Comparison of ENCODE assay signal across 19 cellular contexts in the genomic region with DNA sequence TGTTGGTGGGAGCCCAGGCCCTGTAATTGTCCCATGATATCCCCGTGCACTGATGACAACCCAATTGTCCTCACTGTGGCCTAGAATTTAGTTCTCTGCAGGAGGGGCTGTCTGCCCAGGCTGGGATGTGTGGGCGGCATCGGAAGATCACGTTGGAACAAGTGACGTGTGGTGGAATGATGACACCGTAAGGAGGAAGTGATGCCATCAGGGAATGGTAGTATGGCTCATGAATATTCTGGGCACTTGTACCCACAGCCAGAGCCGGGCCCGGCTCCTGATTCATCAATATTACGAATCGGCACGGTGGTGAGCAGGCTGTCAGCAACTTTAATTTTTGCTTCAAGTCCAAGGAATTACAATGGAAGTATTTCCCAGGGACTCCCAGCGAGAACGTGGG.
"Had no signal": no experiment of that assay in that cellular context is flagged by ENCODE, and none has a peak within 500 bp of the region (broad histone marks: within the 10 kb centered on the region; RNA-seq: fewer than 3 reads in every experiment).

No MANE protein-coding gene starts in this region.

- H3K9me3 ChIP-seq: ascending aorta, neutrophil, testis, upper lobe of right lung had no signal

- H3K4me1 Mint-ChIP-seq: activated CD4-positive, alpha-beta T cell treated with anti-CD3 and anti-CD28 coated beads, Interleukin-2, amount 10 ng/mL, durations not matched to agents 24 days and 14 days; stimulated activated memory B cell treated with anti-CD40 and anti-IgM and Interleukin-4, amounts not matched to agents 10 μg/mL and 1 μg/mL and 100 μg/mL, for 72 hours had no signal

- H3K27ac ChIP-seq: ascending aorta, lower lobe of right lung, neutrophil, parathyroid adenoma, testis, upper lobe of right lung had no signal

- H3K4me3 ChIP-seq: ascending aorta, lower lobe of right lung, testis, upper lobe of right lung had no signal

- H3K4me3 Mint-ChIP-seq: activated CD4-positive, alpha-beta T cell treated with anti-CD3 and anti-CD28 coated beads, Interleukin-2, amount 10 ng/mL, durations not matched to agents 24 days and 14 days; activated CD8-positive, alpha-beta T cell treated with anti-CD3 and anti-CD28 coated beads, Interleukin-2, amount 10 ng/mL, durations not matched to agents 7 days and 5 days; activated naive CD4-positive, alpha-beta T cell treated with anti-CD3 and anti-CD28 coated beads, Interleukin-2, amount 50 U/mL, for 24 hours; activated T-cell treated with anti-CD3 and anti-CD28 coated beads, Interleukin-2, amount 50 U/mL, for 72 hours; effector memory CD8-positive, alpha-beta T cell; natural killer cell; stimulated activated memory B cell treated with anti-CD40 and anti-IgM and Interleukin-4, amounts not matched to agents 10 μg/mL and 1 μg/mL and 100 μg/mL, for 72 hours had no signal

- H3K36me3 ChIP-seq: lower lobe of right lung, neutrophil, upper lobe of right lung had no signal

- H3K9me3 Mint-ChIP-seq: activated CD4-positive, alpha-beta T cell treated with anti-CD3 and anti-CD28 coated beads, Interleukin-2, amount 10 ng/mL, durations not matched to agents 24 days and 14 days; activated naive CD4-positive, alpha-beta T cell treated with anti-CD3 and anti-CD28 coated beads, Interleukin-2, amount 50 U/mL, for 24 hours; natural killer cell had no signal

- H3K36me3 Mint-ChIP-seq: natural killer cell had no signal

- H3K27ac Mint-ChIP-seq: activated CD4-positive, alpha-beta T cell treated with anti-CD3 and anti-CD28 coated beads, Interleukin-2, amount 10 ng/mL, durations not matched to agents 24 days and 14 days; activated CD8-positive, alpha-beta T cell treated with anti-CD3 and anti-CD28 coated beads, Interleukin-2, amount 10 ng/mL, durations not matched to agents 7 days and 5 days; activated T-cell treated with anti-CD3 and anti-CD28 coated beads, Interleukin-2, amount 50 U/mL, for 72 hours; natural killer cell; stimulated activated memory B cell treated with anti-CD40 and anti-IgM and Interleukin-4, amounts not matched to agents 10 μg/mL and 1 μg/mL and 100 μg/mL, for 72 hours had no signal

- DNase-seq: activated CD4-positive, alpha-beta T cell treated with anti-CD3 and anti-CD28 coated beads, Interleukin-2, amount 10 ng/mL, durations not matched to agents 24 days and 14 days; activated CD8-positive, alpha-beta memory T cell treated with anti-CD3 and anti-CD28 coated beads, Interleukin-2, amount 50 U/mL, for 4 hours; activated CD8-positive, alpha-beta T cell treated with anti-CD3 and anti-CD28 coated beads, Interleukin-2, amount 10 ng/mL, durations not matched to agents 7 days and 5 days; activated gamma-delta T cell; activated T-cell treated with anti-CD3 and anti-CD28 coated beads, Interleukin-2, amount 50 U/mL, for 72 hours; effector memory CD8-positive, alpha-beta T cell; islet precursor cell; left colon; lower lobe of right lung; natural killer cell; stimulated activated CD4-positive, alpha-beta T cell treated with anti-CD3 and anti-CD28 coated beads, Interleukin-4, amount 100 ng/mL, for 4 hours; testis; upper lobe of right lung had no signal

- H3K4me1 ChIP-seq: ascending aorta, lower lobe of right lung, parathyroid adenoma, testis, upper lobe of right lung had no signal

- H3K27me3 Mint-ChIP-seq: activated CD4-positive, alpha-beta T cell treated with anti-CD3 and anti-CD28 coated beads, Interleukin-2, amount 10 ng/mL, durations not matched to agents 24 days and 14 days; activated naive CD4-positive, alpha-beta T cell treated with anti-CD3 and anti-CD28 coated beads, Interleukin-2, amount 50 U/mL, for 24 hours; effector memory CD8-positive, alpha-beta T cell; stimulated activated memory B cell treated with anti-CD40 and anti-IgM and Interleukin-4, amounts not matched to agents 10 μg/mL and 1 μg/mL and 100 μg/mL, for 72 hours had no signal

- H3K27me3 ChIP-seq: ascending aorta, neutrophil, testis, upper lobe of right lung had no signal

- ATAC-seq: activated CD8-positive, alpha-beta T cell treated with anti-CD3 and anti-CD28 coated beads, Interleukin-2, amount 10 ng/mL, durations not matched to agents 7 days and 5 days; effector memory CD8-positive, alpha-beta T cell; left colon; lower lobe of right lung; natural killer cell; sciatic nerve; stimulated activated memory B cell treated with anti-CD40 and anti-IgM and Interleukin-4, amounts not matched to agents 10 μg/mL and 1 μg/mL and 100 μg/mL, for 72 hours; upper lobe of right lung had no signal
